30 cellular contexts compared by ENCODE assay signal in genomic region chr1:240363315-240363714, GRCh38.
"Had no signal": no experiment of that assay in that cellular context is flagged by ENCODE, and none has a peak within 500 bp of the region (broad histone marks: within the 10 kb centered on the region; RNA-seq: fewer than 3 reads in every experiment).

No MANE protein-coding gene starts in this region.

- H3K4me1 ChIP-seq: esophagus muscularis mucosa, foreskin keratinocyte, gastroesophageal sphincter, heart right ventricle, prostate gland, right atrium auricular region, suprapubic skin, transverse colon, upper lobe of right lung, vagina had no signal

- H3K27ac ChIP-seq: esophagus muscularis mucosa, foreskin keratinocyte, gastroesophageal sphincter, heart right ventricle, prostate gland, right atrium auricular region, suprapubic skin, transverse colon, upper lobe of right lung, vagina had no signal

- ATAC-seq: foreskin keratinocyte; gastroesophageal sphincter; heart right ventricle; left lobe of liver; mucosa of descending colon; natural killer cell treated with Interleukin-12 subunit alpha and Interleukin-12 subunit beta and Interleukin-15 and Interleukin-18, amount 100 ng/mL, for 72 hours; sciatic nerve; stimulated activated naive CD8-positive, alpha-beta T cell treated with anti-CD3 and anti-CD28 coated beads, Interleukin-15, amount 100 ng/mL, for 72 hours; upper lobe of right lung had no signal

- H3K4me1 Mint-ChIP-seq: memory B cell; mesothelial cell of epicardium; naive B cell; neural crest cell; stimulated activated naive CD8-positive, alpha-beta T cell treated with anti-CD3 and anti-CD28 coated beads, Interleukin-15, amount 100 ng/mL, for 72 hours had no signal

- H3K9me3 Mint-ChIP-seq: mesothelial cell of epicardium, neural crest cell had no signal

- H3K27me3 ChIP-seq: esophagus muscularis mucosa, foreskin keratinocyte, gastroesophageal sphincter, heart right ventricle, right atrium auricular region, suprapubic skin, transverse colon, upper lobe of right lung, vagina had no signal

- H3K36me3 ChIP-seq: esophagus muscularis mucosa, gastroesophageal sphincter, heart right ventricle, prostate gland, right atrium auricular region, suprapubic skin, transverse colon, upper lobe of right lung, vagina had no signal

- DNase-seq: cortex of kidney; foreskin keratinocyte; heart right ventricle; hippocampal formation; kidney; mucosa of descending colon; naive B cell; stimulated activated CD4-positive, alpha-beta T cell treated with anti-CD3 and anti-CD28 coated beads, Interleukin-12 subunit alpha, Interleukin-12 subunit beta, amount 100 ng/mL, for 4 hours; stimulated activated CD4-positive, alpha-beta T cell treated with anti-CD3 and anti-CD28 coated beads, Interleukin-1b, Interleukin-23, amount 100 ng/mL, for 48 hours; stimulated activated CD4-positive, alpha-beta T cell treated with anti-CD3 and anti-CD28 coated beads, Interleukin-4, amount 100 ng/mL, for 1 hour; stimulated activated CD8-positive, alpha-beta memory T cell treated with anti-CD3 and anti-CD28 coated beads, Interleukin-4, amount 100 ng/mL, for 48 hours; stimulated activated naive CD4-positive, alpha-beta T cell; stimulated activated naive CD8-positive, alpha-beta T cell treated with anti-CD3 and anti-CD28 coated beads, Interleukin-15, amount 100 ng/mL, for 72 hours; transverse colon; upper lobe of right lung had no signal

- H3K27me3 Mint-ChIP-seq: memory B cell; naive B cell; natural killer cell treated with Interleukin-12 subunit alpha and Interleukin-12 subunit beta and Interleukin-15 and Interleukin-18, amount 100 ng/mL, for 72 hours; stimulated activated naive CD8-positive, alpha-beta T cell treated with anti-CD3 and anti-CD28 coated beads, Interleukin-15, amount 100 ng/mL, for 72 hours had no signal

- H3K9me3 ChIP-seq: esophagus muscularis mucosa, gastroesophageal sphincter, heart right ventricle, mucosa of descending colon, prostate gland, right atrium auricular region, suprapubic skin, transverse colon, upper lobe of right lung, vagina had no signal

- FAIRE-seq: endothelial cell of umbilical vein, kidney had no signal

- H3K4me3 Mint-ChIP-seq: memory B cell; mesothelial cell of epicardium; naive B cell; natural killer cell treated with Interleukin-12 subunit alpha and Interleukin-12 subunit beta and Interleukin-15 and Interleukin-18, amount 100 ng/mL, for 72 hours; neural crest cell; stimulated activated naive CD8-positive, alpha-beta T cell treated with anti-CD3 and anti-CD28 coated beads, Interleukin-15, amount 100 ng/mL, for 72 hours had no signal

- H3K36me3 Mint-ChIP-seq: memory B cell; mesothelial cell of epicardium; naive B cell; natural killer cell treated with Interleukin-12 subunit alpha and Interleukin-12 subunit beta and Interleukin-15 and Interleukin-18, amount 100 ng/mL, for 72 hours had no signal

- H3K4me2 ChIP-seq: smooth muscle cell had no signal

- H3K4me3 ChIP-seq: esophagus muscularis mucosa, gastroesophageal sphincter, heart right ventricle, lung, mucosa of descending colon, prostate gland, right atrium auricular region, smooth muscle cell, suprapubic skin, transverse colon, upper lobe of right lung, vagina had no signal

- H3K27ac Mint-ChIP-seq: memory B cell; mesothelial cell of epicardium; naive B cell; natural killer cell treated with Interleukin-12 subunit alpha and Interleukin-12 subunit beta and Interleukin-15 and Interleukin-18, amount 100 ng/mL, for 72 hours; stimulated activated naive CD8-positive, alpha-beta T cell treated with anti-CD3 and anti-CD28 coated beads, Interleukin-15, amount 100 ng/mL, for 72 hours had no signal
